8 cellular contexts compared by ENCODE assay signal in genomic region chr1:234987415-234988159, GRCh38.
DNase-seq lines count a peak whose midpoint lies in the region; ATAC-seq and TF ChIP-seq lines count a peak whose summit lies in the region.

No MANE protein-coding gene starts in this region.

- TF ChIP-seq CTCF in heart right ventricle (IDR thresholded peaks at IDR 0.05), result no peak

- intact Hi-C loops in heart right ventricle (cut with DNase I), result loop anchor here in 5 of 10 donors (2.0 to 10.0 kb wide), 7 partner anchors 61 to 455 kb away; no protein-coding TSS in a partner anchor

- no peaks in the 10 kb centered on the region for H3K9me3 Mint-ChIP-seq in activated naive CD4-positive, alpha-beta T cell treated with anti-CD3 and anti-CD28 coated beads, Interleukin-2, amount 50 U/mL, for 24 hours

- H3K27ac ChIP-seq in heart right ventricle (peak overlapping the region; percentile 77 to 98 (median 88)), rectal smooth muscle tissue (ENCODE audit: low read depth, low read length) (peak overlapping the region; percentile 92)

- H3K27me3 Mint-ChIP-seq in activated naive CD4-positive, alpha-beta T cell treated with anti-CD3 and anti-CD28 coated beads, Interleukin-2, amount 50 U/mL, for 24 hours, result no peaks in the 10 kb centered on the region

- peak overlapping the region; percentile 48 for H3K27ac Mint-ChIP-seq in activated naive CD4-positive, alpha-beta T cell treated with anti-CD3 and anti-CD28 coated beads, Interleukin-2, amount 50 U/mL, for 24 hours

- peaks cover 46% of the 10 kb centered on the region for H3K4me1 Mint-ChIP-seq in activated naive CD4-positive, alpha-beta T cell treated with anti-CD3 and anti-CD28 coated beads, Interleukin-2, amount 50 U/mL, for 24 hours

- H3K4me1 ChIP-seq in heart right ventricle, result peaks cover 18 to 66% (median 44%) of the 10 kb centered on the region in 9 donors
- H3K4me1 ChIP-seq in rectal smooth muscle tissue (ENCODE audit: control insufficient read depth, insufficient read depth, low read length), result peaks cover 22% of the 10 kb centered on the region

- peaks cover 2% of the 10 kb centered on the region for H3K36me3 Mint-ChIP-seq in activated naive CD4-positive, alpha-beta T cell treated with anti-CD3 and anti-CD28 coated beads, Interleukin-2, amount 50 U/mL, for 24 hours

- 31 to 38% methylated on average over 14 of the region's 14 CpGs for WGBS in heart right ventricle, 2 donors

- H3K27me3 ChIP-seq in heart right ventricle (no peaks in the 10 kb centered on the region), rectal smooth muscle tissue (ENCODE audit: control insufficient read depth, insufficient read depth, low read length) (no peaks in the 10 kb centered on the region)

- no peak overlapping the region for H3K4me3 Mint-ChIP-seq in activated naive CD4-positive, alpha-beta T cell treated with anti-CD3 and anti-CD28 coated beads, Interleukin-2, amount 50 U/mL, for 24 hours

- H3K36me3 ChIP-seq in heart right ventricle (no peaks in the 10 kb centered on the region), rectal smooth muscle tissue (ENCODE audit: control insufficient read depth, insufficient read depth, low read length) (no peaks in the 10 kb centered on the region)

- no peak overlapping the region for H3K9ac ChIP-seq in rectal smooth muscle tissue (ENCODE audit: low read length)

- peak; percentile 75 for DNase-seq in activated effector memory CD4-positive, alpha-beta T cell treated with anti-CD3 and anti-CD28 coated beads, Interleukin-2, amount 50 U/mL, for 16 hours
- no peak for DNase-seq in activated effector memory CD4-positive, alpha-beta T cell treated with Interleukin-2 at 50 U/mL for 16 hours
- DNase-seq in heart right ventricle, result peak; percentile 58 to 82
- DNase-seq in NCI-H524 treated with DMSO at 0.1 percent for 48 hours (lab: John Stamatoyannopoulos, UW), result no peak

- ATAC-seq in HG03108 (IDR thresholded peaks at IDR 0.05; ENCODE audit: unreplicated experiment) (peak; percentile 62), heart right ventricle (peak; percentile 74 to 93 (median 90)), HG03139 (IDR thresholded peaks at IDR 0.05; ENCODE audit: unreplicated experiment) (no peak)

- H3K4me3 ChIP-seq in heart right ventricle (no peak overlapping the region), rectal smooth muscle tissue (ENCODE audit: low read length) (peak overlapping the region; percentile 22)

- H3K9me3 ChIP-seq in heart right ventricle, result no peaks in the 10 kb centered on the region

Comparison
In these comparisons a context has a peak if more than half of its experiments do, and no peak if none do; other contexts are left out.
1. DNase-seq: peak in activated effector memory CD4-positive, alpha-beta T cell treated with anti-CD3 and anti-CD28 coated beads, Interleukin-2, amount 50 U/mL, for 16 hours (single experiment) and heart right ventricle (2 of 2); none in activated effector memory CD4-positive, alpha-beta T cell treated with Interleukin-2 at 50 U/mL for 16 hours (single experiment) and NCI-H524 treated with DMSO at 0.1 percent for 48 hours (single experiment).